Comparison of ENCODE assay signal across 26 cellular contexts in genomic region chr18:55900380-55900779, GRCh38.
DNase-seq lines count a peak whose midpoint lies in the region; ATAC-seq and TF ChIP-seq lines count a peak whose summit lies in the region.
"Had no signal": no experiment of that assay in that cellular context is flagged by ENCODE, and none has a peak within 500 bp of the region (broad histone marks: within the 10 kb centered on the region; RNA-seq: fewer than 3 reads in every experiment).

No MANE protein-coding gene starts in this region.

- H2AFZ ChIP-seq in smooth muscle cell (ENCODE audit: low read depth) = no peak overlapping the region

- DNase-seq in GM03348 (ENCODE audit: low spot score) = peak; percentile 40
- DNase-seq in RWPE2 (ENCODE audit: low spot score) = no peak
- peak; percentile 59 for DNase-seq in fibroblast of pulmonary artery (ENCODE audit: low read depth)
- no peak for DNase-seq in smooth muscle cell (lab: John Stamatoyannopoulos, UW; ENCODE audit: unreplicated experiment)
- DNase-seq in NCI-H128 (lab: John Stamatoyannopoulos, UW; ENCODE audit: unreplicated experiment) = no peak
- DNase-seq in islet precursor cell = no peak
- DNase-seq: activated CD4-positive, alpha-beta memory T cell treated with anti-CD3 and anti-CD28 coated beads for 36 hours; activated CD4-positive, CD25-positive, alpha-beta regulatory T cell; activated gamma-delta T cell; activated T-cell treated with anti-CD3 and anti-CD28 coated beads for 4 hours; adrenal gland; BE2C; cerebellar nuclear complex; effector memory CD8-positive, alpha-beta T cell; head of caudate nucleus; left ventricle myocardium superior; NCI-H1048; NCI-H2029; NCI-H446; psoas muscle; small intestine; stimulated activated CD4-positive, alpha-beta T cell treated with anti-CD3 and anti-CD28 coated beads, Interleukin-2, amount 100 ng/mL, for 48 hours; transverse colon had no signal

- H3K4me1 ChIP-seq in RWPE2 (ENCODE audit: insufficient read depth, poor library complexity, severe bottlenecking) = peaks cover 11% of the 10 kb centered on the region
- peaks cover 17% of the 10 kb centered on the region for H3K4me1 ChIP-seq in smooth muscle cell (ENCODE audit: low read depth)
- H3K4me1 ChIP-seq: adrenal gland, BE2C, psoas muscle, transverse colon had no signal

- H4K20me1 ChIP-seq in smooth muscle cell (ENCODE audit: low read depth) = no peaks in the 10 kb centered on the region

- H3K9ac ChIP-seq in smooth muscle cell (ENCODE audit: low read depth) = no peak overlapping the region
- H3K9ac ChIP-seq: KMS-11 had no signal

- H3K27me3 ChIP-seq in RWPE2 (ENCODE audit: insufficient read depth, poor library complexity, severe bottlenecking) = no peaks in the 10 kb centered on the region
- no peaks in the 10 kb centered on the region for H3K27me3 ChIP-seq in smooth muscle cell (ENCODE audit: low read depth)
- H3K27me3 ChIP-seq: adrenal gland, BE2C, transverse colon had no signal

- H3K9me3 ChIP-seq in RWPE2 (ENCODE audit: severe bottlenecking) = no peaks in the 10 kb centered on the region
- H3K9me3 ChIP-seq in smooth muscle cell (replicated peaks; ENCODE audit: low read depth) = no peaks in the 10 kb centered on the region
- H3K9me3 ChIP-seq: adrenal gland, BE2C, psoas muscle, transverse colon had no signal

- no peak overlapping the region for H3K4me3 ChIP-seq in RWPE2 (ENCODE audit: severe bottlenecking)
- H3K4me3 ChIP-seq in fibroblast of pulmonary artery (replicated peaks; ENCODE audit: low read depth, low read length) = no peak overlapping the region
- no peak overlapping the region for H3K4me3 ChIP-seq in smooth muscle cell
- H3K4me3 ChIP-seq: adrenal gland, psoas muscle, transverse colon had no signal

- H3K36me3 ChIP-seq in RWPE2 (ENCODE audit: low read depth) (no peaks in the 10 kb centered on the region), smooth muscle cell (ENCODE audit: low read depth) (no peaks in the 10 kb centered on the region)
- H3K36me3 ChIP-seq: adrenal gland, BE2C, transverse colon had no signal

- no peaks in the 10 kb centered on the region for H3K79me2 ChIP-seq in smooth muscle cell (ENCODE audit: low read depth)

- peak overlapping the region; percentile 45 for H3K4me2 ChIP-seq in smooth muscle cell
- H3K4me2 ChIP-seq: KMS-11 had no signal

- ATAC-seq in RWPE2 (ENCODE audit: low read depth) (peak; percentile 33; the same call in 1 of the 3 replicates), GM21786 (IDR thresholded peaks at IDR 0.05; ENCODE audit: unreplicated experiment) (no peak)
- ATAC-seq: effector memory CD8-positive, alpha-beta T cell; left ventricle myocardium superior; Panc1; psoas muscle had no signal

- WGBS in smooth muscle cell (ENCODE audit: low lambda C conversion rate) = 59% methylated on average over 2 of the region's 2 CpGs

- no peaks in the 10 kb centered on the region for H3F3A ChIP-seq in smooth muscle cell (ENCODE audit: low read depth)

- peak overlapping the region; percentile 18 for H3K27ac ChIP-seq in RWPE2 (ENCODE audit: poor library complexity, severe bottlenecking)
- H3K27ac ChIP-seq in smooth muscle cell (ENCODE audit: low read depth) = no peak overlapping the region
- H3K27ac ChIP-seq: adrenal gland, KMS-11, psoas muscle, transverse colon had no signal

- no peak for TF ChIP-seq CTCF in RWPE2 (IDR thresholded peaks at IDR 0.05; ENCODE audit: poor library complexity, severe bottlenecking)
- TF ChIP-seq CTCF in fibroblast of pulmonary artery (IDR thresholded peaks at IDR 0.05; ENCODE audit: low read length, missing control alignments) = no peak
- TF ChIP-seq CTCF in smooth muscle cell (IDR thresholded peaks at IDR 0.05; ENCODE audit: borderline replicate concordance, insufficient read depth, poor library complexity, severe bottlenecking) = no peak

Comparison
In these comparisons a context has a peak if more than half of its experiments do, and no peak if none do; other contexts are left out.
1. DNase-seq: peak in GM03348 (single experiment) and fibroblast of pulmonary artery (single experiment); none in RWPE2 (single experiment), smooth muscle cell (single experiment), NCI-H128 (single experiment) and islet precursor cell (single experiment).